10 cellular contexts compared by ENCODE assay signal in genomic region chr6:135008072-135008940, GRCh38. TPM values are rescaled to one million over a fixed set of nuclear protein-coding genes. Genes with fewer than 3 reads are reported as not detected.
DNase-seq lines count a peak whose midpoint lies in the region; ATAC-seq, FAIRE-seq and TF ChIP-seq lines count a peak whose summit lies in the region.
"Had no signal": no experiment of that assay in that cellular context is flagged by ENCODE, and none has a peak within 500 bp of the region (broad histone marks: within the 10 kb centered on the region; RNA-seq: fewer than 3 reads in every experiment).

No MANE protein-coding gene starts in this region.

- no peak overlapping the region for H3K27ac ChIP-seq in coronary artery
- no peak overlapping the region for H3K27ac ChIP-seq in dorsolateral prefrontal cortex

- no peaks in the 10 kb centered on the region for H3K9me3 Mint-ChIP-seq in activated naive CD8-positive, alpha-beta T cell (ENCODE audit: low read depth)

- TF ChIP-seq CTCF in coronary artery (IDR thresholded peaks at IDR 0.05) (no peak), dorsolateral prefrontal cortex (IDR thresholded peaks at IDR 0.05 in 54 of 56, conservative IDR thresholded peaks at IDR 0.05 in 2 of 56; ENCODE audit: low read depth in 1 of 56, partially characterized antibody in 56 of 56) (no peak)

- intact Hi-C loops in dorsolateral prefrontal cortex (cut with DNase I) = no loop called here

- no peaks in the 10 kb centered on the region for H3K27me3 Mint-ChIP-seq in activated naive CD8-positive, alpha-beta T cell

- peak overlapping the region; percentile 38 for H3K4me3 Mint-ChIP-seq in activated naive CD8-positive, alpha-beta T cell

- H3K36me3 Mint-ChIP-seq in activated naive CD8-positive, alpha-beta T cell = peaks cover 19% of the 10 kb centered on the region

- H3K27ac Mint-ChIP-seq in activated naive CD8-positive, alpha-beta T cell = peak overlapping the region; percentile 87

- no peak for TF ChIP-seq POLR2A in GM12891 (IDR thresholded peaks at IDR 0.05; ENCODE audit: low read depth, low read length)

- H3K4me3 ChIP-seq in coronary artery (no peak overlapping the region), dorsolateral prefrontal cortex (no peak overlapping the region)

- DNase-seq in GM12891 (ENCODE audit: insufficient read length, low spot score) (no peak), coronary artery (ENCODE audit: low spot score) (no peak), dorsolateral prefrontal cortex (no peak), ecto neural progenitor cell (ENCODE audit: low spot score) (no peak)
- no peak for DNase-seq in stimulated activated CD4-positive, alpha-beta T cell treated with anti-CD3 and anti-CD28 coated beads, Interleukin-4, amount 100 ng/mL, for 1 hour
- DNase-seq: SK-N-SH had no signal

- ATAC-seq in GM19397 (IDR thresholded peaks at IDR 0.05; ENCODE audit: unreplicated experiment) = peak; percentile 86
- ATAC-seq in HG03060 (IDR thresholded peaks at IDR 0.05; ENCODE audit: low read depth, unreplicated experiment) = peak; percentile 80

- FAIRE-seq in GM12891 (lab: Jason Lieb, UNC) = peak; percentile 67

- peaks cover 27% of the 10 kb centered on the region for H3K4me1 Mint-ChIP-seq in activated naive CD8-positive, alpha-beta T cell (ENCODE audit: low read depth)

- H3K27me3 ChIP-seq in dorsolateral prefrontal cortex = no peaks in the 10 kb centered on the region

TF ChIP-seq in GM12891, 5 proteins besides CTCF, POLR2A, EP300 and RAD21:
- TF ChIP-seq SPI1 (IDR thresholded peaks at IDR 0.05; ENCODE audit: low read depth, low read length) (no peak), POLR2AphosphoS5 (IDR thresholded peaks at IDR 0.05; ENCODE audit: low read depth, low read length) (no peak), PAX5 (IDR thresholded peaks at IDR 0.05; ENCODE audit: insufficient read depth, low read length, severe bottlenecking) (no peak), TAF1 (IDR thresholded peaks at IDR 0.05; ENCODE audit: low read depth, low read length) (no peak), POU2F2 (IDR thresholded peaks at IDR 0.05; ENCODE audit: low read depth, low read length) (no peak)

RNA-seq across cellular contexts. Expression of gene HBS1L, which starts 46.3 kb away (rescaled TPM):
- polyA plus RNA-seq in GM12891 (2012; ENCODE audit: low read depth, missing spikeins) = 50.4 TPM
- total RNA-seq in dorsolateral prefrontal cortex = 100 to 1,000 TPM in 100 of 120 experiments, 10 to 100 TPM in 20; 67.2 to 187 (median 115) TPM

RNA-seq across cellular contexts. Expression of gene ALDH8A1, which starts 58.4 kb away (rescaled TPM):
- polyA plus RNA-seq in GM12891 (2012; ENCODE audit: low read depth, missing spikeins) = 0.10 TPM
- 10 to 100 TPM in 53 of 120 experiments, 1 to 10 TPM in 67; 3.0 to 32.6 (median 9.4) TPM for total RNA-seq in dorsolateral prefrontal cortex
- total RNA-seq: M059J had no signal
